9 cellular contexts compared by ENCODE assay signal in the genomic region with DNA sequence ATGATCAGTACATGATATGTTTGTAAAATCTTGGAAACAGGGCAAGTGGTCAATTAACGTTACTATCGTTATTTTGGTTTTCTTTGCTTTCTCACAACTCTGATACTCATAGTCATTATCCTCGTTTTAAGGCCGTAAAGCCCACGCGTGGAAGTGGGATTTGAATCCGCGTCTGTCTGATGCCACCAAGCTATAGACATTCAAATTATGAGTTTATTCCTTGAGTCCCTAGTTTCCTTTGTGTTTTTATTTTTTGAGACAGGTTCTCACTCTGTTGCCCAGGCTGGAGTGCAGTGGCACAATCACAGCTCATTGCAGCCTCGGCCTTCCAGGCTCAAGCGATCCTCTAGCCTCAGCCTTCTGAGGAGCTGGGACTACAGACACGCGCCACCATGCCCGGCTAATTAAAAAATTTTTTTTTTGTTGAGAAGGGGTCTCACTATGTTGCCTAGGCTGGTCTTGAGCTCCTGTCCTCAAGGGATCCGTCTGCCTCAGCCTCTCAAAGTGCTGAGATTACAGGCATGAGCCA. TPM values are rescaled to one million over a fixed set of nuclear protein-coding genes. Genes with fewer than 3 reads are reported as not detected.
DNase-seq lines count a peak whose midpoint lies in the region; ATAC-seq and TF ChIP-seq lines count a peak whose summit lies in the region.
"Had no signal": no experiment of that assay in that cellular context is flagged by ENCODE, and none has a peak within 500 bp of the region (broad histone marks: within the 10 kb centered on the region; RNA-seq: fewer than 3 reads in every experiment).

No MANE protein-coding gene starts in this region.

- no peaks in the 10 kb centered on the region for H3K9me3 ChIP-seq in right atrium auricular region

- in situ Hi-C loops in brain microvascular endothelial cell (cut with HindIII; ENCODE audit: low pct_ligation_motif_present, low sequenced_read_pairs), result no loop called here

- ATAC-seq in Right ventricle myocardium inferior (no peak), HG02763 (IDR thresholded peaks at IDR 0.05; ENCODE audit: unreplicated experiment) (no peak)

- H3K27me3 ChIP-seq in right atrium auricular region, result no peaks in the 10 kb centered on the region
- no peaks in the 10 kb centered on the region for H3K27me3 ChIP-seq in brain microvascular endothelial cell (replicated peaks)

- H3K36me3 ChIP-seq in right atrium auricular region (peaks cover 12% of the 10 kb centered on the region), brain microvascular endothelial cell (replicated peaks) (peaks cover 25% of the 10 kb centered on the region)

- peaks cover 0 to 23% of the 10 kb centered on the region in 2 donors for H3K4me1 ChIP-seq in right atrium auricular region

- TF ChIP-seq CTCF in right atrium auricular region (IDR thresholded peaks at IDR 0.05) (no peak), brain microvascular endothelial cell (IDR thresholded peaks at IDR 0.05; ENCODE audit: low read depth, low read length, missing control alignments) (no peak), mesothelial cell of epicardium (IDR thresholded peaks at IDR 0.05; ENCODE audit: unreplicated experiment) (no peak)

- H3K4me1 Mint-ChIP-seq in mesothelial cell of epicardium, result peaks cover 18% of the 10 kb centered on the region

- H3K27ac Mint-ChIP-seq in mesothelial cell of epicardium, result peak overlapping the region; percentile 97

- DNase-seq in right atrium auricular region (ENCODE audit: low spot score) (no peak), Right ventricle myocardium inferior (ENCODE audit: missing footprints) (no peak), brain microvascular endothelial cell (no peak), mesothelial cell of epicardium (ENCODE audit: low spot score in 2 of 2, unreplicated experiment in 2 of 2) (no peak), mesenteric fat pad (ENCODE audit: low spot score) (no peak), NCI-H2029 (lab: John Stamatoyannopoulos, UW) (no peak)
- no peak for DNase-seq in effector CD8-positive, alpha-beta T cell (lab: John Stamatoyannopoulos, UW)
- DNase-seq: substantia nigra had no signal

- H3K27ac ChIP-seq in right atrium auricular region, result no peak overlapping the region
- H3K27ac ChIP-seq in brain microvascular endothelial cell, result peak overlapping the region; percentile 72

- peak overlapping the region; percentile 71 to 99 for H3K4me3 ChIP-seq in right atrium auricular region
- H3K4me3 ChIP-seq in brain microvascular endothelial cell (ENCODE audit: low read depth, low read length), result peak overlapping the region; percentile 99

- peaks cover 11% of the 10 kb centered on the region for H3K9me3 Mint-ChIP-seq in mesothelial cell of epicardium

- H3K36me3 Mint-ChIP-seq in mesothelial cell of epicardium, result peaks cover 22% of the 10 kb centered on the region

- H3K4me3 Mint-ChIP-seq in mesothelial cell of epicardium, result peak overlapping the region; percentile 99

- intact Hi-C loops in Right ventricle myocardium inferior (cut with DNase I), result no loop called here

- H3K27me3 Mint-ChIP-seq in mesothelial cell of epicardium (ENCODE audit: low read depth), result no peaks in the 10 kb centered on the region

RNA-seq across cellular contexts. Expression of gene DCTN5, which starts 1.0 kb away (rescaled TPM):
- total RNA-seq in right atrium auricular region (10 to 100 TPM; 22.3 to 25.7 TPM), Right ventricle myocardium inferior (38.2 TPM), mesothelial cell of epicardium (74.1 to 77.7 TPM (median 77.5 TPM) in 3 replicates), mesenteric fat pad (57.6 TPM)

RNA-seq across cellular contexts. Expression of gene PALB2, which starts 1.2 kb away (rescaled TPM):
- total RNA-seq in right atrium auricular region, result 1 to 10 TPM; 4.7 TPM
- total RNA-seq in Right ventricle myocardium inferior, result 4.9 TPM
- total RNA-seq in mesothelial cell of epicardium, result 15.4 to 15.6 TPM (median 15.6 TPM) in 3 replicates
- 10.8 TPM for total RNA-seq in mesenteric fat pad

RNA-seq across cellular contexts. Expression of gene PLK1, which starts 36.4 kb away (rescaled TPM):
- total RNA-seq in right atrium auricular region (1 to 10 TPM in 1 of 2 donors, under 1 TPM in 1; 0.71 to 3.3 TPM), Right ventricle myocardium inferior (1.2 TPM), mesothelial cell of epicardium (22.3 to 24.2 TPM (median 23.8 TPM) in 3 replicates), mesenteric fat pad (1.2 TPM)

RNA-seq across cellular contexts. Expression of gene NDUFAB1, which starts 46.2 kb away (rescaled TPM):
- total RNA-seq in right atrium auricular region (100 to 1,000 TPM; 478 to 774 TPM), Right ventricle myocardium inferior (577 TPM), mesothelial cell of epicardium (61.0 to 66.7 TPM (median 63.7 TPM) in 3 replicates), mesenteric fat pad (77.0 TPM)
